In genomic region chr14:101875726-101876268, GRCh38 we compare ENCODE assay signal across 8 cellular contexts.
DNase-seq lines count a peak whose midpoint lies in the region; ATAC-seq and TF ChIP-seq lines count a peak whose summit lies in the region.

No MANE protein-coding gene starts in this region.

- TF ChIP-seq CTCF in HEK293 (tag by site-specific recombination; IDR thresholded peaks at IDR 0.05), result no peak
- TF ChIP-seq CTCF in SK-N-SH (IDR thresholded peaks at IDR 0.05), result no peak

- TF ChIP-seq RAD21 in SK-N-SH (IDR thresholded peaks at IDR 0.05; ENCODE audit: low read length), result no peak

- CTCF ChIA-PET in HEK293 (lab: Yijun Ruan, JAX), result interaction anchor here (0.6 kb wide), 1 partner anchor 105 kb away, joined by 3 read pairs; no protein-coding TSS in a partner anchor
- CTCF ChIA-PET in SK-N-SH (lab: Yijun Ruan, JAX), result interaction anchor here (1.1 to 1.2 kb wide), 2 partner anchors 18 to 105 kb away, joined by 5 to 7 read pairs; no protein-coding TSS in a partner anchor

- H3K4me3 ChIP-seq in HEK293 (ENCODE audit: low read depth, low read length), result no peak overlapping the region
- no peak overlapping the region for H3K4me3 ChIP-seq in SK-N-SH (ENCODE audit: low read depth in 2 of 2, low read length in 1 of 2)
- H3K4me3 ChIP-seq in mucosa of rectum (ENCODE audit: low read length in 2 of 2), result peak overlapping the region in 1 of 2 donors; percentile 32

- ATAC-seq in GM18519 (IDR thresholded peaks at IDR 0.05; ENCODE audit: low FRiP score, unreplicated experiment), result peak; percentile 11

- H3K4me1 ChIP-seq in HEK293 (ENCODE audit: control insufficient read depth, insufficient read depth, low read length) (peaks cover 10% of the 10 kb centered on the region), SK-N-SH (ENCODE audit: control insufficient read depth in 1 of 2, insufficient read depth in 2 of 2, low read depth in 1 of 2, low read length in 1 of 2) (peaks cover 11 to 53% of the 10 kb centered on the region in 2 experiments; a peak in 3 of 4 replicates), mucosa of rectum (ENCODE audit: control insufficient read depth in 2 of 2, insufficient read depth in 2 of 2, low read length in 2 of 2) (peaks cover 25 to 32% of the 10 kb centered on the region in 2 donors)

- TF ChIP-seq EP300 in SK-N-SH (IDR thresholded peaks at IDR 0.05; ENCODE audit: borderline replicate concordance in 1 of 2, low read depth in 1 of 2, low read length in 1 of 2), result no peak

- H3K36me3 ChIP-seq in HEK293 (ENCODE audit: control insufficient read depth in 2 of 2, insufficient read depth in 1 of 2, low read length in 2 of 2), result peaks cover 0 to 11% of the 10 kb centered on the region in 2 experiments; a peak in 1 of 3 replicates
- peaks cover 0 to 10% of the 10 kb centered on the region in 2 experiments for H3K36me3 ChIP-seq in SK-N-SH (replicated peaks in 1 of 2; ENCODE audit: control insufficient read depth in 1 of 2, insufficient read depth in 2 of 2, low read length in 1 of 2)
- H3K36me3 ChIP-seq in mucosa of rectum (ENCODE audit: control insufficient read depth in 2 of 2, insufficient read depth in 2 of 2, low read length in 2 of 2), result peaks cover 2 to 6% of the 10 kb centered on the region in 2 donors

- POLR2A ChIA-PET in HEK293 (lab: Yijun Ruan, JAX) (no interaction called here), SK-N-SH (lab: Yijun Ruan, JAX) (no interaction called here)

- H4K20me1 ChIP-seq in SK-N-SH (ENCODE audit: insufficient read depth), result peaks cover 62% of the 10 kb centered on the region

- no peaks in the 10 kb centered on the region for H3K9me2 ChIP-seq in SK-N-SH

- H3K9ac ChIP-seq in SK-N-SH (no peak overlapping the region), mucosa of rectum (ENCODE audit: low read depth in 1 of 2, low read length in 2 of 2) (no peak overlapping the region)

- H3K27ac ChIP-seq in HEK293 (ENCODE audit: extremely low read depth, low read depth, low read length), result no peak overlapping the region
- H3K27ac ChIP-seq in SK-N-SH (ENCODE audit: low read depth in 2 of 2, low read length in 1 of 2), result peak overlapping the region; percentile 37 to 93; a peak in 3 of 4 replicates
- H3K27ac ChIP-seq in mucosa of rectum (ENCODE audit: low read depth in 2 of 2, low read length in 2 of 2), result peak overlapping the region; percentile 44 to 69

- H3K79me2 ChIP-seq in SK-N-SH (ENCODE audit: insufficient read depth), result peaks cover 98% of the 10 kb centered on the region

- no peak for DNase-seq in SK-N-SH
- no peak for DNase-seq in NCI-H1105 (lab: John Stamatoyannopoulos, UW)
- no peak for DNase-seq in HUDEP-2 (lab: John Stamatoyannopoulos, UW; ENCODE audit: unreplicated experiment in 76 of 76)
- DNase-seq in D341Med (ENCODE audit: low spot score), result no peak
- no peak for DNase-seq in SKM-1 treated with dmso at 0.1 percent for 144 hours (lab: John Stamatoyannopoulos, UW; ENCODE audit: unreplicated experiment)

- H2AFZ ChIP-seq in SK-N-SH (ENCODE audit: low read depth), result no peak overlapping the region; the same call in 1 of the 2 replicates

- H3K27me3 ChIP-seq in SK-N-SH (ENCODE audit: insufficient read depth) (no peaks in the 10 kb centered on the region), mucosa of rectum (ENCODE audit: control insufficient read depth in 2 of 2, insufficient read depth in 2 of 2, low read length in 2 of 2) (no peaks in the 10 kb centered on the region)

- 78% methylated on average over 6 of the region's 6 CpGs for WGBS in SK-N-SH (ENCODE audit: low lambda C conversion rate)

- peaks cover 11% of the 10 kb centered on the region for H3F3A ChIP-seq in SK-N-SH (replicated peaks; ENCODE audit: insufficient read depth)

- H3K4me2 ChIP-seq in SK-N-SH, result no peak overlapping the region

- no peaks in the 10 kb centered on the region for H3K9me3 ChIP-seq in HEK293 (ENCODE audit: control insufficient read depth, insufficient read depth, low read depth, low read length)
- no peaks in the 10 kb centered on the region for H3K9me3 ChIP-seq in SK-N-SH
- H3K9me3 ChIP-seq in mucosa of rectum (ENCODE audit: control insufficient read depth in 2 of 2, low read length in 2 of 2), result no peaks in the 10 kb centered on the region

TF ChIP-seq in HEK293, 187 proteins besides CTCF, POLR2A, EP300 and RAD21:
- TF ChIP-seq ZNF211 (tag by site-specific recombination; IDR thresholded peaks at IDR 0.05; ENCODE audit: low read depth) (no peak), ZSCAN16 (tag by site-specific recombination; IDR thresholded peaks at IDR 0.05) (no peak), ZNF701 (tag by site-specific recombination; IDR thresholded peaks at IDR 0.05) (no peak), ZNF660 (tag by site-specific recombination; IDR thresholded peaks at IDR 0.05) (no peak), ZNF175 (tag by site-specific recombination; IDR thresholded peaks at IDR 0.05) (no peak), TCF7L2 (IDR thresholded peaks at IDR 0.05; ENCODE audit: borderline replicate concordance, low read depth, low read length) (peak; percentile 85), ZNF416 (tag by site-specific recombination; IDR thresholded peaks at IDR 0.05) (no peak), HOXD13 (CRISPR knock-in tag; IDR thresholded peaks at IDR 0.05; ENCODE audit: borderline replicate concordance) (no peak), ZNF239 (tag by site-specific recombination; IDR thresholded peaks at IDR 0.05) (0 out of 2 replicates have a peak, but pooled peaks have one; percentile 32), ZBTB17 (tag by site-specific recombination; IDR thresholded peaks at IDR 0.05) (peak; percentile 75; the same call in 1 of the 2 replicates), ZNF549 (tag by site-specific recombination; IDR thresholded peaks at IDR 0.05) (no peak), ZNF626 (tag by site-specific recombination; IDR thresholded peaks at IDR 0.05) (no peak), PRDM6 (tag by site-specific recombination; IDR thresholded peaks at IDR 0.05) (peak; percentile 81), SP3 (tag by site-specific recombination; IDR thresholded peaks at IDR 0.05) (no peak), ZNF24 (tag by site-specific recombination; IDR thresholded peaks at IDR 0.05) (no peak), ZNF112 (tag by site-specific recombination; IDR thresholded peaks at IDR 0.05) (no peak)
TF ChIP-seq in HEK293: peak in this region for 4.

TF ChIP-seq in SK-N-SH, 30 proteins besides CTCF, POLR2A, EP300 and RAD21:
- TF ChIP-seq MEF2A (IDR thresholded peaks at IDR 0.05; ENCODE audit: borderline replicate concordance, low read depth) (no peak), FOSL2 (IDR thresholded peaks at IDR 0.05; ENCODE audit: borderline replicate concordance, low read depth) (no peak), RFX5 (IDR thresholded peaks at IDR 0.05; ENCODE audit: low read length) (no peak), RXRA (IDR thresholded peaks at IDR 0.05; ENCODE audit: borderline replicate concordance, low read depth) (no peak)
